8 cellular contexts compared by ENCODE assay signal in the genomic region with DNA sequence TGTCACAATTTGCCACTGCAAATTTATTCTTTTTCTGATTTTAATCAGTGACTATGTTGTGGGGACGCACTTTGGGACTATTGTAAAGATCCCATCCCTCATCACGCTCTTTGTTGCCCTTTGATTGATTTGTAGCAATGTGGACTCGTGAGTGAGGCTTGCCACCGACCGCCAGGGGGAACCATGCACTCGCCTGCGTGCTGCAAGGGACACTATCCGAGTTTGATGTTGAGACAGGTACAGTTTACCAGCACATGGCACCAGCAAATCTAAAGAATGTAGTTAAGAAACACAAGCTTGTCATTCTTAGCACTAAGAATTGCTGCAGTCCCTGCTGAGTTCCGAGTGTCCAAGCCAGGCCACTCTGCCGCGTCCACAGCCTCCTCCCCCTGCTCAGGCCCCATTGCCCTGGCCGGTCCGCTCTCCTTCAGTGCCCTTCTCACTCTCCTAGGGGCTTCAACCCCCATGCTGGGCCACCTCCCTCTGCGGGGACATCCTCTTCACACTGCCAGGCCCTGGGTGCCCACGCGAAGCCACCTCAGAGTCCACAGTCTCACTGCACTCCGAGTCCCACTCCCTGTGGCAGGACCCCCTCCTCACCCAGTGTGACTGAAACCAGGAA. TPM values are rescaled to one million over a fixed set of nuclear protein-coding genes. Genes with fewer than 3 reads are reported as not detected.
DNase-seq lines count a peak whose midpoint lies in the region; ATAC-seq and TF ChIP-seq lines count a peak whose summit lies in the region.

No MANE protein-coding gene starts in this region.

- no peaks in the 10 kb centered on the region for H3K9me3 Mint-ChIP-seq in naive thymus-derived CD8-positive, alpha-beta T cell

- H3K36me3 Mint-ChIP-seq in naive thymus-derived CD8-positive, alpha-beta T cell, result no peaks in the 10 kb centered on the region

- H3K4me1 Mint-ChIP-seq in naive thymus-derived CD8-positive, alpha-beta T cell, result peaks cover 2 to 10% (median 4%) of the 10 kb centered on the region in 4 donors

- DNase-seq in 8988T, result peak; percentile 25
- DNase-seq in GM13976 (ENCODE audit: low spot score), result peak; percentile 75
- peak; percentile 57 for DNase-seq in NCI-H748 (lab: John Stamatoyannopoulos, UW; ENCODE audit: unreplicated experiment)
- DNase-seq in activated CD8-positive, alpha-beta memory T cell treated with anti-CD3 and anti-CD28 coated beads, Interleukin-2, amount 50 U/mL, for 48 hours, result peak; percentile 77
- DNase-seq in naive thymus-derived CD8-positive, alpha-beta T cell, result peak; percentile 12 to 69 (median 48)
- peak; percentile 35 for DNase-seq in stromal cell of bone marrow (ENCODE audit: low read depth)

- H3K4me3 Mint-ChIP-seq in naive thymus-derived CD8-positive, alpha-beta T cell, result peak overlapping the region in 4 of 10 donors; percentile 13 to 72 (median 32)

- peak; percentile 80 for TF ChIP-seq CTCF in GM13976 (IDR thresholded peaks at IDR 0.05; ENCODE audit: borderline replicate concordance, control extremely low read depth, extremely low read depth, insufficient read depth, missing control alignments)

- in situ Hi-C loops in GM13976 (cut with MboI; ENCODE audit: low sequenced_read_pairs, unreplicated experiment), result loop anchor here (10.0 kb wide), 1 partner anchor 363 kb away; no protein-coding TSS in a partner anchor

- ATAC-seq in HG03025 (IDR thresholded peaks at IDR 0.05; ENCODE audit: low FRiP score, unreplicated experiment) (peak; percentile 65), esophagus mucosa (peak; percentile 69)
- ATAC-seq in naive thymus-derived CD8-positive, alpha-beta T cell, result peak; percentile 74 to 80

- H3K27me3 Mint-ChIP-seq in naive thymus-derived CD8-positive, alpha-beta T cell, result peaks cover 18 to 25% (median 20%) of the 10 kb centered on the region in 5 donors

- peak overlapping the region in 1 of 10 donors; percentile 41 for H3K27ac Mint-ChIP-seq in naive thymus-derived CD8-positive, alpha-beta T cell

- POLR2A ChIA-PET in naive thymus-derived CD8-positive, alpha-beta T cell (lab: Charles Lee), result no interaction called here

RNA-seq across cellular contexts. Expression of a gene that starts 2.0 kb away (rescaled TPM):
- total RNA-seq in esophagus mucosa, result 0.32 TPM
- total RNA-seq in naive thymus-derived CD8-positive, alpha-beta T cell, result not detected
- polyA plus RNA-seq in naive thymus-derived CD8-positive, alpha-beta T cell, result not detected

RNA-seq across cellular contexts. Expression of a gene that starts 48.5 kb away (rescaled TPM):
- total RNA-seq in esophagus mucosa, result 0.32 TPM
- not detected for total RNA-seq in naive thymus-derived CD8-positive, alpha-beta T cell
- polyA plus RNA-seq in naive thymus-derived CD8-positive, alpha-beta T cell, result not detected

RNA-seq across cellular contexts. Expression of a gene that starts 49.9 kb away (rescaled TPM):
- total RNA-seq in esophagus mucosa, result 1.7 TPM
- total RNA-seq in naive thymus-derived CD8-positive, alpha-beta T cell, result under 1 TPM; 0.55 to 0.65 TPM
- under 1 TPM; 0.08 to 0.52 (median 0.22) TPM for polyA plus RNA-seq in naive thymus-derived CD8-positive, alpha-beta T cell

Comparison
In these comparisons a context has a peak if more than half of its experiments do, and no peak if none do; other contexts are left out.
1. Peak in every context shown above with its lines: DNase-seq and ATAC-seq.
2. DNase-seq: peak in every context shown above with its lines; median percentile 77 in activated CD8-positive, alpha-beta memory T cell treated with anti-CD3 and anti-CD28 coated beads, Interleukin-2, amount 50 U/mL, for 48 hours; 75 in GM13976; 57 in NCI-H748; 48 in naive thymus-derived CD8-positive, alpha-beta T cell; 35 in stromal cell of bone marrow; 25 in 8988T.